Comparison of ENCODE assay signal across 1 cellular context in genomic region chr5:61881821-61882220, GRCh38.
TF ChIP-seq lines count a peak whose summit lies in the region.

No MANE protein-coding gene starts in this region.

TF ChIP-seq in K562, 482 proteins besides CTCF, POLR2A, EP300 and RAD21 (continued from another document):
- TF ChIP-seq ZNF518B (CRISPR knock-in tag; IDR thresholded peaks at IDR 0.05) (no peak), IRF2 (CRISPR knock-in tag; IDR thresholded peaks at IDR 0.05) (no peak), HBP1 (CRISPR knock-in tag; IDR thresholded peaks at IDR 0.05) (no peak), BDP1 (IDR thresholded peaks at IDR 0.05; ENCODE audit: insufficient read depth, insufficient read length) (no peak), FOXA1 (IDR thresholded peaks at IDR 0.05; ENCODE audit: borderline replicate concordance) (no peak), AFF4 (CRISPR knock-in tag; IDR thresholded peaks at IDR 0.05) (no peak)
